2 cellular contexts compared by ENCODE assay signal in the genomic region with DNA sequence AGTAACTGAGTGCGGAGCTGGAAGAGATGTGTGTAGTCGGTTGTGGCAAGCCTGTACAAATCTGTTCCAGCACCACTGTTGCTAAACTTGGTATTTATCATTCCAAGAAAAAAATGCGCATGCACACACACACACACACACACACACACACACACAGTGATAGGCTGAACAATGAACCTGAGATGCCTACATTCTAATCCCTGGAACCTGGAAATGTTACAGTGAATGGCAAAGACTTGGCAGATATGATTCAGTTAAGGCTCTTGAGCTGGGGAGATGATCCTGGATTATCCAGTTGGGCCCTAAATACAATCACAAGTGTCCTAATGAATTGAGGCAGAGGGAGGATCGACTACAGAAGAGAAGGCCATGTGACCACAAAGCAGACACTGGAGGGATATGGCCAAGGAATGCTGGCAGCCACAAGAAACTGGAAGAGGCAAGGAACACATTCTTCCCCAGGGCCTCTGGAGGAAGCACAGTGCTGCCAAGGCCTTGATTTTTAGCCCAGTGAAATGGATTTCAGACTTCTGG.
TF ChIP-seq lines count a peak whose summit lies in the region.

No MANE protein-coding gene starts in this region.

TF ChIP-seq in SK-N-SH treated with all-trans-retinoic acid at 6 μM for 48 hours, 23 proteins besides CTCF, POLR2A, EP300 and RAD21 (continued from another document):
- TF ChIP-seq, protein P1, sequence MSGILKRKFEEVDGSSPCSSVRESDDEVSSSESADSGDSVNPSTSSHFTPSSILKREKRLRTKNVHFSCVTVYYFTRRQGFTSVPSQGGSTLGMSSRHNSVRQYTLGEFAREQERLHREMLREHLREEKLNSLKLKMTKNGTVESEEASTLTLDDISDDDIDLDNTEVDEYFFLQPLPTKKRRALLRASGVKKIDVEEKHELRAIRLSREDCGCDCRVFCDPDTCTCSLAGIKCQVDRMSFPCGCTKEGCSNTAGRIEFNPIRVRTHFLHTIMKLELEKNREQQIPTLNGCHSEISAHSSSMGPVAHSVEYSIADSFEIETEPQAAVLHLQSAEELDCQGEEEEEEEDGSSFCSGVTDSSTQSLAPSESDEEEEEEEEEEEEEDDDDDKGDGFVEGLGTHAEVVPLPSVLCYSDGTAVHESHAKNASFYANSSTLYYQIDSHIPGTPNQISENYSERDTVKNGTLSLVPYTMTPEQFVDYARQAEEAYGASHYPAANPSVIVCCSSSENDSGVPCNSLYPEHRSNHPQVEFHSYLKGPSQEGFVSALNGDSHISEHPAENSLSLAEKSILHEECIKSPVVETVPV (CRISPR knock-in tag; IDR thresholded peaks at IDR 0.05) = no peak
- TF ChIP-seq TOX (CRISPR knock-in tag; IDR thresholded peaks at IDR 0.05; ENCODE audit: borderline replicate concordance) (no peak), ISL1 (CRISPR knock-in tag; IDR thresholded peaks at IDR 0.05) (no peak), ZNF70 (CRISPR knock-in tag; IDR thresholded peaks at IDR 0.05) (no peak), ZNF8 (CRISPR knock-in tag; IDR thresholded peaks at IDR 0.05) (no peak), CSDC2 (CRISPR knock-in tag; IDR thresholded peaks at IDR 0.05) (no peak), TCF4 (CRISPR knock-in tag; IDR thresholded peaks at IDR 0.05; ENCODE audit: borderline replicate concordance) (no peak), OSR1 (CRISPR knock-in tag; IDR thresholded peaks at IDR 0.05) (no peak), SNAI2 (CRISPR knock-in tag; IDR thresholded peaks at IDR 0.05) (no peak), ESRRG (CRISPR knock-in tag; IDR thresholded peaks at IDR 0.05) (no peak), RARB (CRISPR knock-in tag; IDR thresholded peaks at IDR 0.05) (no peak), ZFP3 (CRISPR knock-in tag; IDR thresholded peaks at IDR 0.05) (no peak)
- TF ChIP-seq, protein P2, sequence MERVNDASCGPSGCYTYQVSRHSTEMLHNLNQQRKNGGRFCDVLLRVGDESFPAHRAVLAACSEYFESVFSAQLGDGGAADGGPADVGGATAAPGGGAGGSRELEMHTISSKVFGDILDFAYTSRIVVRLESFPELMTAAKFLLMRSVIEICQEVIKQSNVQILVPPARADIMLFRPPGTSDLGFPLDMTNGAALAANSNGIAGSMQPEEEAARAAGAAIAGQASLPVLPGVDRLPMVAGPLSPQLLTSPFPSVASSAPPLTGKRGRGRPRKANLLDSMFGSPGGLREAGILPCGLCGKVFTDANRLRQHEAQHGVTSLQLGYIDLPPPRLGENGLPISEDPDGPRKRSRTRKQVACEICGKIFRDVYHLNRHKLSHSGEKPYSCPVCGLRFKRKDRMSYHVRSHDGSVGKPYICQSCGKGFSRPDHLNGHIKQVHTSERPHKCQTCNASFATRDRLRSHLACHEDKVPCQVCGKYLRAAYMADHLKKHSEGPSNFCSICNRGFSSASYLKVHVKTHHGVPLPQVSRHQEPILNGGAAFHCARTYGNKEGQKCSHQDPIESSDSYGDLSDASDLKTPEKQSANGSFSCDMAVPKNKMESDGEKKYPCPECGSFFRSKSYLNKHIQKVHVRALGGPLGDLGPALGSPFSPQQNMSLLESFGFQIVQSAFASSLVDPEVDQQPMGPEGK (CRISPR knock-in tag; IDR thresholded peaks at IDR 0.05; ENCODE audit: borderline replicate concordance) = no peak
- TF ChIP-seq, protein P3, sequence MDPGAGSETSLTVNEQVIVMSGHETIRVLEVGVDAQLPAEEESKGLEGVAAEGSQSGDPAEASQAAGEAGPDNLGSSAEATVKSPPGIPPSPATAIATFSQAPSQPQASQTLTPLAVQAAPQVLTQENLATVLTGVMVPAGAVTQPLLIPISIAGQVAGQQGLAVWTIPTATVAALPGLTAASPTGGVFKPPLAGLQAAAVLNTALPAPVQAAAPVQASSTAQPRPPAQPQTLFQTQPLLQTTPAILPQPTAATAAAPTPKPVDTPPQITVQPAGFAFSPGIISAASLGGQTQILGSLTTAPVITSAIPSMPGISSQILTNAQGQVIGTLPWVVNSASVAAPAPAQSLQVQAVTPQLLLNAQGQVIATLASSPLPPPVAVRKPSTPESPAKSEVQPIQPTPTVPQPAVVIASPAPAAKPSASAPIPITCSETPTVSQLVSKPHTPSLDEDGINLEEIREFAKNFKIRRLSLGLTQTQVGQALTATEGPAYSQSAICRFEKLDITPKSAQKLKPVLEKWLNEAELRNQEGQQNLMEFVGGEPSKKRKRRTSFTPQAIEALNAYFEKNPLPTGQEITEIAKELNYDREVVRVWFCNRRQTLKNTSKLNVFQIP (CRISPR knock-in tag; IDR thresholded peaks at IDR 0.05; ENCODE audit: borderline replicate concordance, low read depth) = no peak
- TF ChIP-seq, protein P4, sequence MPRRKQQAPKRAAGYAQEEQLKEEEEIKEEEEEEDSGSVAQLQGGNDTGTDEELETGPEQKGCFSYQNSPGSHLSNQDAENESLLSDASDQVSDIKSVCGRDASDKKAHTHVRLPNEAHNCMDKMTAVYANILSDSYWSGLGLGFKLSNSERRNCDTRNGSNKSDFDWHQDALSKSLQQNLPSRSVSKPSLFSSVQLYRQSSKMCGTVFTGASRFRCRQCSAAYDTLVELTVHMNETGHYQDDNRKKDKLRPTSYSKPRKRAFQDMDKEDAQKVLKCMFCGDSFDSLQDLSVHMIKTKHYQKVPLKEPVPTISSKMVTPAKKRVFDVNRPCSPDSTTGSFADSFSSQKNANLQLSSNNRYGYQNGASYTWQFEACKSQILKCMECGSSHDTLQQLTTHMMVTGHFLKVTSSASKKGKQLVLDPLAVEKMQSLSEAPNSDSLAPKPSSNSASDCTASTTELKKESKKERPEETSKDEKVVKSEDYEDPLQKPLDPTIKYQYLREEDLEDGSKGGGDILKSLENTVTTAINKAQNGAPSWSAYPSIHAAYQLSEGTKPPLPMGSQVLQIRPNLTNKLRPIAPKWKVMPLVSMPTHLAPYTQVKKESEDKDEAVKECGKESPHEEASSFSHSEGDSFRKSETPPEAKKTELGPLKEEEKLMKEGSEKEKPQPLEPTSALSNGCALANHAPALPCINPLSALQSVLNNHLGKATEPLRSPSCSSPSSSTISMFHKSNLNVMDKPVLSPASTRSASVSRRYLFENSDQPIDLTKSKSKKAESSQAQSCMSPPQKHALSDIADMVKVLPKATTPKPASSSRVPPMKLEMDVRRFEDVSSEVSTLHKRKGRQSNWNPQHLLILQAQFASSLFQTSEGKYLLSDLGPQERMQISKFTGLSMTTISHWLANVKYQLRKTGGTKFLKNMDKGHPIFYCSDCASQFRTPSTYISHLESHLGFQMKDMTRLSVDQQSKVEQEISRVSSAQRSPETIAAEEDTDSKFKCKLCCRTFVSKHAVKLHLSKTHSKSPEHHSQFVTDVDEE (CRISPR knock-in tag; IDR thresholded peaks at IDR 0.05) = no peak
- TF ChIP-seq, protein P5, sequence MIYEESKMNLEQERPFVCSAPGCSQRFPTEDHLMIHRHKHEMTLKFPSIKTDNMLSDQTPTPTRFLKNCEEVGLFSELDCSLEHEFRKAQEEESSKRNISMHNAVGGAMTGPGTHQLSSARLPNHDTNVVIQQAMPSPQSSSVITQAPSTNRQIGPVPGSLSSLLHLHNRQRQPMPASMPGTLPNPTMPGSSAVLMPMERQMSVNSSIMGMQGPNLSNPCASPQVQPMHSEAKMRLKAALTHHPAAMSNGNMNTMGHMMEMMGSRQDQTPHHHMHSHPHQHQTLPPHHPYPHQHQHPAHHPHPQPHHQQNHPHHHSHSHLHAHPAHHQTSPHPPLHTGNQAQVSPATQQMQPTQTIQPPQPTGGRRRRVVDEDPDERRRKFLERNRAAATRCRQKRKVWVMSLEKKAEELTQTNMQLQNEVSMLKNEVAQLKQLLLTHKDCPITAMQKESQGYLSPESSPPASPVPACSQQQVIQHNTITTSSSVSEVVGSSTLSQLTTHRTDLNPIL (CRISPR knock-in tag; IDR thresholded peaks at IDR 0.05; ENCODE audit: low read depth) = no peak

TF ChIP-seq in GM23338, 12 proteins besides CTCF, POLR2A, EP300 and RAD21:
- TF ChIP-seq, protein P6, sequence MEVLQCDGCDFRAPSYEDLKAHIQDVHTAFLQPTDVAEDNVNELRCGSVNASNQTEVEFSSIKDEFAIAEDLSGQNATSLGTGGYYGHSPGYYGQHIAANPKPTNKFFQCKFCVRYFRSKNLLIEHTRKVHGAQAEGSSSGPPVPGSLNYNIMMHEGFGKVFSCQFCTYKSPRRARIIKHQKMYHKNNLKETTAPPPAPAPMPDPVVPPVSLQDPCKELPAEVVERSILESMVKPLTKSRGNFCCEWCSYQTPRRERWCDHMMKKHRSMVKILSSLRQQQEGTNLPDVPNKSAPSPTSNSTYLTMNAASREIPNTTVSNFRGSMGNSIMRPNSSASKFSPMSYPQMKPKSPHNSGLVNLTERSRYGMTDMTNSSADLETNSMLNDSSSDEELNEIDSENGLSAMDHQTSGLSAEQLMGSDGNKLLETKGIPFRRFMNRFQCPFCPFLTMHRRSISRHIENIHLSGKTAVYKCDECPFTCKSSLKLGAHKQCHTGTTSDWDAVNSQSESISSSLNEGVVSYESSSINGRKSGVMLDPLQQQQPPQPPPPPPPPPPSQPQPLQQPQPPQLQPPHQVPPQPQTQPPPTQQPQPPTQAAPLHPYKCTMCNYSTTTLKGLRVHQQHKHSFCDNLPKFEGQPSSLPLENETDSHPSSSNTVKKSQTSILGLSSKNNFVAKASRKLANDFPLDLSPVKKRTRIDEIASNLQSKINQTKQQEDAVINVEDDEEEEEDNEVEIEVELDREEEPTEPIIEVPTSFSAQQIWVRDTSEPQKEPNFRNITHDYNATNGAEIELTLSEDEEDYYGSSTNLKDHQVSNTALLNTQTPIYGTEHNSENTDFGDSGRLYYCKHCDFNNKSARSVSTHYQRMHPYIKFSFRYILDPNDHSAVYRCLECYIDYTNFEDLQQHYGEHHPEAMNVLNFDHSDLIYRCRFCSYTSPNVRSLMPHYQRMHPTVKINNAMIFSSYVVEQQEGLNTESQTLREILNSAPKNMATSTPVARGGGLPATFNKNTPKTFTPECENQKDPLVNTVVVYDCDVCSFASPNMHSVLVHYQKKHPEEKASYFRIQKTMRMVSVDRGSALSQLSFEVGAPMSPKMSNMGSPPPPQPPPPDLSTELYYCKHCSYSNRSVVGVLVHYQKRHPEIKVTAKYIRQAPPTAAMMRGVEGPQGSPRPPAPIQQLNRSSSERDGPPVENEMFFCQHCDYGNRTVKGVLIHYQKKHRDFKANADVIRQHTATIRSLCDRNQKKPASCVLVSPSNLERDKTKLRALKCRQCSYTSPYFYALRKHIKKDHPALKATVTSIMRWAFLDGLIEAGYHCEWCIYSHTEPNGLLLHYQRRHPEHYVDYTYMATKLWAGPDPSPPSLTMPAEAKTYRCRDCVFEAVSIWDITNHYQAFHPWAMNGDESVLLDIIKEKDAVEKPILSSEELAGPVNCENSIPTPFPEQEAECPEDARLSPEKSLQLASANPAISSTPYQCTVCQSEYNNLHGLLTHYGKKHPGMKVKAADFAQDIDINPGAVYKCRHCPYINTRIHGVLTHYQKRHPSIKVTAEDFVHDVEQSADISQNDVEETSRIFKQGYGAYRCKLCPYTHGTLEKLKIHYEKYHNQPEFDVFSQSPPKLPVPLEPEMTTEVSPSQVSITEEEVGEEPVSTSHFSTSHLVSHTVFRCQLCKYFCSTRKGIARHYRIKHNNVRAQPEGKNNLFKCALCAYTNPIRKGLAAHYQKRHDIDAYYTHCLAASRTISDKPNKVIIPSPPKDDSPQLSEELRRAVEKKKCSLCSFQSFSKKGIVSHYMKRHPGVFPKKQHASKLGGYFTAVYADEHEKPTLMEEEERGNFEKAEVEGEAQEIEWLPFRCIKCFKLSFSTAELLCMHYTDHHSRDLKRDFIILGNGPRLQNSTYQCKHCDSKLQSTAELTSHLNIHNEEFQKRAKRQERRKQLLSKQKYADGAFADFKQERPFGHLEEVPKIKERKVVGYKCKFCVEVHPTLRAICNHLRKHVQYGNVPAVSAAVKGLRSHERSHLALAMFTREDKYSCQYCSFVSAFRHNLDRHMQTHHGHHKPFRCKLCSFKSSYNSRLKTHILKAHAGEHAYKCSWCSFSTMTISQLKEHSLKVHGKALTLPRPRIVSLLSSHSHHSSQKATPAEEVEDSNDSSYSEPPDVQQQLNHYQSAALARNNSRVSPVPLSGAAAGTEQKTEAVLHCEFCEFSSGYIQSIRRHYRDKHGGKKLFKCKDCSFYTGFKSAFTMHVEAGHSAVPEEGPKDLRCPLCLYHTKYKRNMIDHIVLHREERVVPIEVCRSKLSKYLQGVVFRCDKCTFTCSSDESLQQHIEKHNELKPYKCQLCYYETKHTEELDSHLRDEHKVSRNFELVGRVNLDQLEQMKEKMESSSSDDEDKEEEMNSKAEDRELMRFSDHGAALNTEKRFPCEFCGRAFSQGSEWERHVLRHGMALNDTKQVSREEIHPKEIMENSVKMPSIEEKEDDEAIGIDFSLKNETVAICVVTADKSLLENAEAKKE (CRISPR knock-in tag; IDR thresholded peaks at IDR 0.05) = no peak
- no peak for TF ChIP-seq NANOG (IDR thresholded peaks at IDR 0.05; ENCODE audit: borderline replicate concordance)
- no peak for TF ChIP-seq POLR2AphosphoS5 (IDR thresholded peaks at IDR 0.05; ENCODE audit: low read depth)
- TF ChIP-seq, protein P7, sequence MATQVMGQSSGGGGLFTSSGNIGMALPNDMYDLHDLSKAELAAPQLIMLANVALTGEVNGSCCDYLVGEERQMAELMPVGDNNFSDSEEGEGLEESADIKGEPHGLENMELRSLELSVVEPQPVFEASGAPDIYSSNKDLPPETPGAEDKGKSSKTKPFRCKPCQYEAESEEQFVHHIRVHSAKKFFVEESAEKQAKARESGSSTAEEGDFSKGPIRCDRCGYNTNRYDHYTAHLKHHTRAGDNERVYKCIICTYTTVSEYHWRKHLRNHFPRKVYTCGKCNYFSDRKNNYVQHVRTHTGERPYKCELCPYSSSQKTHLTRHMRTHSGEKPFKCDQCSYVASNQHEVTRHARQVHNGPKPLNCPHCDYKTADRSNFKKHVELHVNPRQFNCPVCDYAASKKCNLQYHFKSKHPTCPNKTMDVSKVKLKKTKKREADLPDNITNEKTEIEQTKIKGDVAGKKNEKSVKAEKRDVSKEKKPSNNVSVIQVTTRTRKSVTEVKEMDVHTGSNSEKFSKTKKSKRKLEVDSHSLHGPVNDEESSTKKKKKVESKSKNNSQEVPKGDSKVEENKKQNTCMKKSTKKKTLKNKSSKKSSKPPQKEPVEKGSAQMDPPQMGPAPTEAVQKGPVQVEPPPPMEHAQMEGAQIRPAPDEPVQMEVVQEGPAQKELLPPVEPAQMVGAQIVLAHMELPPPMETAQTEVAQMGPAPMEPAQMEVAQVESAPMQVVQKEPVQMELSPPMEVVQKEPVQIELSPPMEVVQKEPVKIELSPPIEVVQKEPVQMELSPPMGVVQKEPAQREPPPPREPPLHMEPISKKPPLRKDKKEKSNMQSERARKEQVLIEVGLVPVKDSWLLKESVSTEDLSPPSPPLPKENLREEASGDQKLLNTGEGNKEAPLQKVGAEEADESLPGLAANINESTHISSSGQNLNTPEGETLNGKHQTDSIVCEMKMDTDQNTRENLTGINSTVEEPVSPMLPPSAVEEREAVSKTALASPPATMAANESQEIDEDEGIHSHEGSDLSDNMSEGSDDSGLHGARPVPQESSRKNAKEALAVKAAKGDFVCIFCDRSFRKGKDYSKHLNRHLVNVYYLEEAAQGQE (IDR thresholded peaks at IDR 0.05; ENCODE audit: unreplicated experiment) = no peak
- TF ChIP-seq ZNF114 (CRISPR knock-in tag; IDR thresholded peaks at IDR 0.05) = no peak
- no peak for TF ChIP-seq JUNB (IDR thresholded peaks at IDR 0.05; ENCODE audit: unreplicated experiment)
- no peak for TF ChIP-seq STAT1 (IDR thresholded peaks at IDR 0.05; ENCODE audit: unreplicated experiment)
- no peak for TF ChIP-seq CREB1 (CRISPR knock-in tag; IDR thresholded peaks at IDR 0.05; ENCODE audit: low read depth)
